ENCODE assay signal across 29 cellular contexts in the genomic region with DNA sequence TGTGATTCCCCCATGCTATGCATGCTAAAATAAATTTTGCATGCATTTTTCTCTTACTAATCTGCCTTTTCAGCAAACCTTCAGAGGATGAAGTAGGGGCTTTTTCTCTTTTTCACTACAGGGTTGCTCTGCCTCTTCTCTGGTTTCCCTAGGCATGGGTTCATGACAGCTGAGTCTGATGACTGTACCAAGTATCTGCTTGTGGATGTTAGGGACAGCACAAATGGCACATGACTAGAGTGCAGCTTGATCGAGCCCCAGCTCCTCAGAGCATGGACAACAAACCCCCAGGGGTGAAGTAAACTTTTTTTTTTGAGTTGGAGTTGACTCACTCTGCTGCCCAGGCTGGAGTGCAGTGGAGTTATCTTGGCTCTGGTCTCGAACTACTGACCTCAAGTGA. TPM values are rescaled to one million over a fixed set of nuclear protein-coding genes. Genes with fewer than 3 reads are reported as not detected.
"Had no signal": no experiment of that assay in that cellular context is flagged by ENCODE, and none has a peak within 500 bp of the region (broad histone marks: within the 10 kb centered on the region; RNA-seq: fewer than 3 reads in every experiment).

No MANE protein-coding gene starts in this region.

- H3K9me3 ChIP-seq: ascending aorta, body of pancreas had no signal

- ATAC-seq: activated CD8-positive, alpha-beta memory T cell treated with anti-CD3 and anti-CD28 coated beads, Interleukin-2, amount 10 ng/mL, durations not matched to agents 7 days and 5 days; activated naive CD4-positive, alpha-beta T cell treated with anti-CD3 and anti-CD28 coated beads, Interleukin-2, amount 50 U/mL, for 72 hours; activated naive CD8-positive, alpha-beta T cell treated with anti-CD3 and anti-CD28 coated beads, Interleukin-2, amount 50 U/mL, for 24 hours; body of pancreas; Panc1; Right ventricle myocardium inferior; T-cell had no signal

- H3K27ac Mint-ChIP-seq: activated CD8-positive, alpha-beta memory T cell treated with anti-CD3 and anti-CD28 coated beads, Interleukin-2, amount 10 ng/mL, durations not matched to agents 7 days and 5 days; activated naive CD8-positive, alpha-beta T cell treated with anti-CD3 and anti-CD28 coated beads, Interleukin-2, amount 50 U/mL, for 24 hours; activated T-cell treated with anti-CD3 and anti-CD28 coated beads, Interleukin-2, amount 50 U/mL, for 24 hours; activated T-helper 1 cell treated with anti-CD3 and anti-CD28 coated beads, Interleukin-12 subunit alpha, Interleukin-12 subunit beta, Interleukin-2, Interleukin-4 antibody, amounts not matched to agents 30 ng/mL and 10 ng/mL and 1 ng/mL, durations not matched to agents 14 hours and 24 hours and 36 hours; T-cell had no signal

- H3K27me3 Mint-ChIP-seq: activated CD8-positive, alpha-beta memory T cell treated with anti-CD3 and anti-CD28 coated beads, Interleukin-2, amount 10 ng/mL, durations not matched to agents 7 days and 5 days; activated naive CD8-positive, alpha-beta T cell treated with anti-CD3 and anti-CD28 coated beads, Interleukin-2, amount 50 U/mL, for 24 hours; activated T-cell treated with anti-CD3 and anti-CD28 coated beads, Interleukin-2, amount 50 U/mL, for 24 hours; T-cell had no signal

- H3K36me3 Mint-ChIP-seq: activated naive CD4-positive, alpha-beta T cell treated with anti-CD3 and anti-CD28 coated beads, Interleukin-2, amount 50 U/mL, for 72 hours; T-cell had no signal

- DNase-seq: activated CD4-positive, alpha-beta T cell treated with anti-CD3 and anti-CD28 coated beads for 48 hours; activated CD4-positive, alpha-beta T cell treated with anti-CD3 and anti-CD28 coated beads, Interleukin-2, amount 50 U/mL, for 48 hours; activated CD4-positive, CD25-positive, alpha-beta regulatory T cell treated with anti-CD3 and anti-CD28 coated beads, Interleukin-2, amount 50 U/mL, for 72 hours; activated CD8-positive, alpha-beta memory T cell treated with anti-CD3 and anti-CD28 coated beads, Interleukin-2, amount 10 ng/mL, durations not matched to agents 7 days and 5 days; activated effector memory CD4-positive, alpha-beta T cell treated with Interleukin-2 at 50 U/mL for 16 hours; activated naive CD4-positive, alpha-beta T cell treated with Interleukin-2 at 50 U/mL for 16 hours; activated naive CD8-positive, alpha-beta T cell treated with anti-CD3 and anti-CD28 coated beads, Interleukin-2, amount 50 U/mL, for 24 hours; activated T-cell treated with anti-CD3 and anti-CD28 coated beads, Interleukin-2, amount 50 U/mL, for 24 hours; amniotic stem cell; body of pancreas; Karpas-422; NCI-H1048; NCI-H146; NCI-H187 treated with DMSO at 0.1 percent for 48 hours; NCI-H2081 treated with DMSO at 0.1 percent for 48 hours; NCI-H2227 treated with DMSO at 0.1 percent for 48 hours; NCI-H446 treated with DMSO at 0.1 percent for 48 hours; NCI-H524 treated with DMSO at 0.1 percent for 48 hours; NCI-H82; OCI-M1; RPMI8226; T-cell had no signal

- H3K4me3 Mint-ChIP-seq: activated CD8-positive, alpha-beta memory T cell treated with anti-CD3 and anti-CD28 coated beads, Interleukin-2, amount 10 ng/mL, durations not matched to agents 7 days and 5 days; activated naive CD8-positive, alpha-beta T cell treated with anti-CD3 and anti-CD28 coated beads, Interleukin-2, amount 50 U/mL, for 24 hours; activated T-cell treated with anti-CD3 and anti-CD28 coated beads, Interleukin-2, amount 50 U/mL, for 24 hours; activated T-helper 1 cell treated with anti-CD3 and anti-CD28 coated beads, Interleukin-12 subunit alpha, Interleukin-12 subunit beta, Interleukin-2, Interleukin-4 antibody, amounts not matched to agents 30 ng/mL and 10 ng/mL and 1 ng/mL, durations not matched to agents 14 hours and 24 hours and 36 hours; T-cell had no signal

- H3K9me3 Mint-ChIP-seq: activated naive CD4-positive, alpha-beta T cell treated with anti-CD3 and anti-CD28 coated beads, Interleukin-2, amount 50 U/mL, for 72 hours; activated naive CD8-positive, alpha-beta T cell treated with anti-CD3 and anti-CD28 coated beads, Interleukin-2, amount 50 U/mL, for 24 hours; activated T-cell treated with anti-CD3 and anti-CD28 coated beads, Interleukin-2, amount 50 U/mL, for 24 hours; activated T-helper 1 cell treated with anti-CD3 and anti-CD28 coated beads, Interleukin-12 subunit alpha, Interleukin-12 subunit beta, Interleukin-2, Interleukin-4 antibody, amounts not matched to agents 30 ng/mL and 10 ng/mL and 1 ng/mL, durations not matched to agents 14 hours and 24 hours and 36 hours; T-cell had no signal

RNA-seq across cellular contexts. Expression of a gene that starts 57.1 kb away (rescaled TPM):
- total RNA-seq: activated T-helper 1 cell treated with anti-CD3 and anti-CD28 coated beads, Interleukin-12 subunit alpha, Interleukin-12 subunit beta, Interleukin-2, Interleukin-4 antibody, amounts not matched to agents 30 ng/mL and 10 ng/mL and 1 ng/mL, durations not matched to agents 14 hours and 24 hours and 36 hours; ascending aorta; bronchial epithelial cell; K562; Right ventricle myocardium inferior had no signal
